In the genomic region with DNA sequence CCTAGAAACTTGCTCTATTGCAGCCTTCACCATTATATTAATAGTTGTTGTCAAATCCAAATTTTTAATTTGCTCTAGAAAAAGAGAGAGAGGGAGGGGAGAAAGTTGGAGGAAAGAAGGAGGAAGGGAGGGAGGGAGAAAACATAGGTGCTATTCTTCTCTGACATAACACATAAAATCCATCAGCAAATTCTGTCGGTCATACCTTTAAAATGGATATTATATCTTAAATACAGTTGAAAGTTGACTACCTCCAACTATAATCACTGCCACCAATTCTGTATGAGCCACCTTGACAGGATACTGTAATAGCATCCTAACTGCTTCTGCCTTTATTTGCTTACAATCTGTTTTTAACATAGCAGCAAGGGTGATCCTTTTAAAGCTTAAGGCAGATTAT, we compare ENCODE assay signal across 10 cellular contexts.
"Had no signal": no experiment of that assay in that cellular context is flagged by ENCODE, and none has a peak within 500 bp of the region (broad histone marks: within the 10 kb centered on the region; RNA-seq: fewer than 3 reads in every experiment).

No MANE protein-coding gene starts in this region.

- ATAC-seq: HCT116 had no signal

- H2AFZ ChIP-seq: GM23248 had no signal

- H3K27ac Mint-ChIP-seq: HFFc6 had no signal

- H3K4me3 Mint-ChIP-seq: HFFc6 had no signal

- H3K4me3 ChIP-seq: GM23248, HAP-1 had no signal

- H3K9me3 Mint-ChIP-seq: HFFc6 had no signal

- H3K9ac ChIP-seq: GM23248, KMS-11 had no signal

- H3K27ac ChIP-seq: GM23248, HL-60, KMS-11 had no signal

- H3K4me1 ChIP-seq: HAP-1 had no signal

- H3K4me2 ChIP-seq: KMS-11 had no signal

- H3K9me3 ChIP-seq: HAP-1 had no signal

- DNase-seq: GM23248, GOT3, H7, HFFc6, IMR-90, KBM-7 had no signal

- H3K36me3 ChIP-seq: HAP-1 had no signal
